1 cellular context compared by ENCODE assay signal in genomic region chrX:115467961-115468360, GRCh38.
TF ChIP-seq lines count a peak whose summit lies in the region.

No MANE protein-coding gene starts in this region.

TF ChIP-seq in A549, 52 proteins besides CTCF, POLR2A, EP300 and RAD21 (continued from another document):
- TF ChIP-seq HOXB5 (CRISPR knock-in tag; IDR thresholded peaks at IDR 0.05) (no peak), RFX5 (IDR thresholded peaks at IDR 0.05) (no peak), TFCP2L1 (CRISPR knock-in tag; IDR thresholded peaks at IDR 0.05) (no peak), FOSL2 (IDR thresholded peaks at IDR 0.05) (no peak), FOSL2 (CRISPR knock-in tag; IDR thresholded peaks at IDR 0.05) (no peak), BHLHE40 (IDR thresholded peaks at IDR 0.05; ENCODE audit: low read depth, low read length) (no peak), CEBPB (IDR thresholded peaks at IDR 0.05) (no peak), EHF (CRISPR knock-in tag; IDR thresholded peaks at IDR 0.05) (no peak), KDM5A (IDR thresholded peaks at IDR 0.05) (no peak), NPAS2 (CRISPR knock-in tag; IDR thresholded peaks at IDR 0.05; ENCODE audit: borderline replicate concordance) (no peak), SREBF2 (IDR thresholded peaks at IDR 0.05) (no peak), ZC3H11A (IDR thresholded peaks at IDR 0.05) (no peak), HEYL (CRISPR knock-in tag; IDR thresholded peaks at IDR 0.05) (no peak), HMGXB4 (CRISPR knock-in tag; IDR thresholded peaks at IDR 0.05; ENCODE audit: borderline replicate concordance) (no peak), KDM1A (IDR thresholded peaks at IDR 0.05; ENCODE audit: low read depth) (no peak), NFE2L2 (conservative IDR thresholded peaks at IDR 0.05; ENCODE audit: low read length) (no peak), MAX (IDR thresholded peaks at IDR 0.05) (no peak), CBX8 (IDR thresholded peaks at IDR 0.05) (no peak)
